ENCODE assay signal across 15 cellular contexts in the genomic region with DNA sequence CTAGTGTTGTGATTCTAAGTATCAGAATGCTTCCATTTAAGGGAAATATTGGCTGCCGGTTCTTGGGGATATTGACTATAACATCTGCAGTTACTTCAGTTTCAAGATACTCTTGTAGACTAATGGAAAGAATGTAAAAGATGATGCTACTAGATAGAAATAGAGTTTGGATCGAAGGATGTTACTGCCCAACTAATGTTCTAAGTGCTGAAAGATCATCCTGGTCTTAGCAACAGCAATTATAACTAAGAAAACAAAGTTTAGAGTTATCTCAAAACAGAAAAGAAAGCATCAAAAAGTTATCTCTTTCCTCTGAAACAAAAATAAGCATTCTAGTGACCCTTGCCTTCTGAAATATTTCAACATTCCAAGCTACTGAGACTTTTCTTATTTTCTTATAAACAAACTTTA. TPM values are rescaled to one million over a fixed set of nuclear protein-coding genes. Genes with fewer than 3 reads are reported as not detected.
A peak's percentile ranks its signal among the peaks of the same experiment; 100 is the strongest.
DNase-seq lines count a peak whose midpoint lies in the region; ATAC-seq and TF ChIP-seq lines count a peak whose summit lies in the region.
"Had no signal": no experiment of that assay in that cellular context is flagged by ENCODE, and none has a peak within 500 bp of the region (broad histone marks: within the 10 kb centered on the region; RNA-seq: fewer than 3 reads in every experiment).

No MANE protein-coding gene starts in this region.

- H3K4me3 Mint-ChIP-seq in neural progenitor cell (no peak overlapping the region), Caco-2 (ENCODE audit: unreplicated experiment) (no peak overlapping the region)
- H3K4me3 Mint-ChIP-seq: activated CD4-positive, alpha-beta T cell treated with anti-CD3 and anti-CD28 coated beads, Interleukin-2, amount 10 ng/mL, durations not matched to agents 24 days and 14 days; activated T-helper 1 cell treated with anti-CD3 and anti-CD28 coated beads, Interleukin-12 subunit alpha, Interleukin-12 subunit beta, Interleukin-2, Interleukin-4 antibody, amounts not matched to agents 30 ng/mL and 10 ng/mL and 1 ng/mL, durations not matched to agents 14 hours and 24 hours and 36 hours; stimulated activated naive CD8-positive, alpha-beta T cell treated with anti-CD3 and anti-CD28 coated beads, Interleukin-15, amount 100 ng/mL, for 72 hours had no signal

- H3K79me2 ChIP-seq in neural progenitor cell (ENCODE audit: low read depth), result no peaks in the 10 kb centered on the region

- H3K4me1 ChIP-seq in esophagus muscularis mucosa, result peaks cover 0 to 85% (median 74%) of the 10 kb centered on the region in 4 donors
- H3K4me1 ChIP-seq in neural progenitor cell, result peaks cover 13% of the 10 kb centered on the region
- peaks cover 0 to 44% (median 5%) of the 10 kb centered on the region in 4 donors for H3K4me1 ChIP-seq in tibial nerve
- no peaks in the 10 kb centered on the region for H3K4me1 ChIP-seq in Caco-2

- H3K4me2 ChIP-seq in neural progenitor cell, result no peak overlapping the region

- H3K27ac Mint-ChIP-seq in neural progenitor cell (peak overlapping the region; percentile 17), Caco-2 (ENCODE audit: unreplicated experiment) (no peak overlapping the region)
- H3K27ac Mint-ChIP-seq: activated CD4-positive, alpha-beta T cell treated with anti-CD3 and anti-CD28 coated beads, Interleukin-2, amount 10 ng/mL, durations not matched to agents 24 days and 14 days; activated T-helper 1 cell treated with anti-CD3 and anti-CD28 coated beads, Interleukin-12 subunit alpha, Interleukin-12 subunit beta, Interleukin-2, Interleukin-4 antibody, amounts not matched to agents 30 ng/mL and 10 ng/mL and 1 ng/mL, durations not matched to agents 14 hours and 24 hours and 36 hours; stimulated activated naive CD8-positive, alpha-beta T cell treated with anti-CD3 and anti-CD28 coated beads, Interleukin-15, amount 100 ng/mL, for 72 hours had no signal

- intact Hi-C loops in esophagus muscularis mucosa (cut with DNase I) (no loop called here), Caco-2 (cut with micrococcal nuclease; ENCODE audit: unreplicated experiment) (no loop called here)

- H4K20me1 ChIP-seq in neural progenitor cell (ENCODE audit: low read depth), result no peaks in the 10 kb centered on the region

- H3K27ac ChIP-seq in esophagus muscularis mucosa (replicated peaks in 1 of 4) (peak overlapping the region; percentile 70 to 83 (median 80)), neural progenitor cell (no peak overlapping the region), tibial nerve (peak overlapping the region; percentile 47 to 85 (median 64))

- H3K9me3 Mint-ChIP-seq in neural progenitor cell, result no peaks in the 10 kb centered on the region
- H3K9me3 Mint-ChIP-seq in Caco-2 (ENCODE audit: unreplicated experiment), result no peaks in the 10 kb centered on the region
- H3K9me3 Mint-ChIP-seq: activated CD4-positive, alpha-beta T cell treated with anti-CD3 and anti-CD28 coated beads, Interleukin-2, amount 10 ng/mL, durations not matched to agents 24 days and 14 days; activated T-helper 1 cell treated with anti-CD3 and anti-CD28 coated beads, Interleukin-12 subunit alpha, Interleukin-12 subunit beta, Interleukin-2, Interleukin-4 antibody, amounts not matched to agents 30 ng/mL and 10 ng/mL and 1 ng/mL, durations not matched to agents 14 hours and 24 hours and 36 hours; stimulated activated naive CD8-positive, alpha-beta T cell treated with anti-CD3 and anti-CD28 coated beads, Interleukin-15, amount 100 ng/mL, for 72 hours had no signal

- TF ChIP-seq EP300 in esophagus muscularis mucosa (IDR thresholded peaks at IDR 0.05) (no peak), tibial nerve (IDR thresholded peaks at IDR 0.05) (no peak)

- CTCF ChIA-PET in Caco-2 (lab: Charles Lee), result no interaction called here

- TF ChIP-seq POLR2A in esophagus muscularis mucosa (IDR thresholded peaks at IDR 0.05; ENCODE audit: low read depth) (no peak), tibial nerve (IDR thresholded peaks at IDR 0.05) (no peak)

- ATAC-seq in GM19035 (IDR thresholded peaks at IDR 0.05; ENCODE audit: unreplicated experiment), result no peak
- ATAC-seq: stimulated activated naive CD8-positive, alpha-beta T cell treated with anti-CD3 and anti-CD28 coated beads, Interleukin-15, amount 100 ng/mL, for 72 hours had no signal

- TF ChIP-seq CTCF in WI38 (IDR thresholded peaks at IDR 0.05; ENCODE audit: low read depth, low read length), result no peak
- TF ChIP-seq CTCF in esophagus muscularis mucosa (IDR thresholded peaks at IDR 0.05), result no peak
- no peak for TF ChIP-seq CTCF in neural progenitor cell (IDR thresholded peaks at IDR 0.05)
- TF ChIP-seq CTCF in tibial nerve (IDR thresholded peaks at IDR 0.05), result no peak
- TF ChIP-seq CTCF in Caco-2 (IDR thresholded peaks at IDR 0.05; ENCODE audit: insufficient read depth in 1 of 2, low read depth in 1 of 2, low read length in 1 of 2, severe bottlenecking in 1 of 2, unreplicated experiment in 1 of 2), result no peak

- WGBS in esophagus muscularis mucosa, result 23% methylated on average over 2 of the region's 2 CpGs
- WGBS in tibial nerve, 2 donors, result 14 to 40% methylated on average over 2 of the region's 2 CpGs

- H3K9me3 ChIP-seq in esophagus muscularis mucosa (no peaks in the 10 kb centered on the region), neural progenitor cell (ENCODE audit: low read depth) (no peaks in the 10 kb centered on the region), tibial nerve (no peaks in the 10 kb centered on the region), Caco-2 (no peaks in the 10 kb centered on the region)

- H3K27me3 ChIP-seq in esophagus muscularis mucosa (no peaks in the 10 kb centered on the region), neural progenitor cell (no peaks in the 10 kb centered on the region), tibial nerve (no peaks in the 10 kb centered on the region), Caco-2 (replicated peaks; ENCODE audit: control insufficient read depth, insufficient read depth, low read length) (no peaks in the 10 kb centered on the region)

- H2AFZ ChIP-seq in neural progenitor cell (replicated peaks), result no peak overlapping the region

- H3K27me3 Mint-ChIP-seq in neural progenitor cell (ENCODE audit: insufficient read depth, low read depth) (no peaks in the 10 kb centered on the region), Caco-2 (ENCODE audit: insufficient read depth, unreplicated experiment) (no peaks in the 10 kb centered on the region)
- H3K27me3 Mint-ChIP-seq: stimulated activated naive CD8-positive, alpha-beta T cell treated with anti-CD3 and anti-CD28 coated beads, Interleukin-15, amount 100 ng/mL, for 72 hours had no signal

- no peaks in the 10 kb centered on the region for H3F3A ChIP-seq in neural progenitor cell (ENCODE audit: low read depth)

- H3K36me3 ChIP-seq in esophagus muscularis mucosa, result no peaks in the 10 kb centered on the region
- H3K36me3 ChIP-seq in neural progenitor cell, result no peaks in the 10 kb centered on the region
- no peaks in the 10 kb centered on the region for H3K36me3 ChIP-seq in tibial nerve
- H3K36me3 ChIP-seq in Caco-2 (ENCODE audit: control insufficient read depth, insufficient read depth, low read length), result no peaks in the 10 kb centered on the region

- H3K36me3 Mint-ChIP-seq in neural progenitor cell (no peaks in the 10 kb centered on the region), Caco-2 (ENCODE audit: insufficient read depth, unreplicated experiment) (no peaks in the 10 kb centered on the region)

- no peak for DNase-seq in esophagus muscularis mucosa (ENCODE audit: extremely low spot score)
- no peak for DNase-seq in neural progenitor cell (ENCODE audit: low spot score)
- DNase-seq in tibial nerve (ENCODE audit: low spot score in 2 of 2), result no peak
- no peak for DNase-seq in Caco-2
- no peak for DNase-seq in ecto neural progenitor cell (ENCODE audit: low spot score)
- DNase-seq: activated CD4-positive, alpha-beta T cell treated with anti-CD3 and anti-CD28 coated beads, Interleukin-2, amount 10 ng/mL, durations not matched to agents 24 days and 14 days; KG1; NCI-H1436 treated with DMSO at 0.1 percent for 48 hours; NCI-H510A; RPMI8226; stimulated activated naive CD8-positive, alpha-beta T cell treated with anti-CD3 and anti-CD28 coated beads, Interleukin-15, amount 100 ng/mL, for 72 hours; T-helper 2 cell had no signal

- BruUV-seq in Caco-2 (replicated peaks; lab: Mats Ljungman, UMichigan), result no TSS peak

- H3K4me1 Mint-ChIP-seq in neural progenitor cell, result peaks cover 31% of the 10 kb centered on the region
- peaks cover 6% of the 10 kb centered on the region for H3K4me1 Mint-ChIP-seq in Caco-2 (ENCODE audit: low read depth, unreplicated experiment)

- POLR2A ChIA-PET in Caco-2 (lab: Charles Lee), result no interaction called here

- no peak overlapping the region for H3K9ac ChIP-seq in neural progenitor cell

- peak overlapping the region; percentile 11; the same call in 1 of the 2 replicates for H3K4me3 ChIP-seq in WI38 (ENCODE audit: low read depth, low read length)
- H3K4me3 ChIP-seq in esophagus muscularis mucosa, result peak overlapping the region in 3 of 4 donors; percentile 7 to 20 (median 8)
- no peak overlapping the region for H3K4me3 ChIP-seq in neural progenitor cell
- H3K4me3 ChIP-seq in tibial nerve, result peak overlapping the region in 1 of 4 donors; percentile 25
- H3K4me3 ChIP-seq in Caco-2 (ENCODE audit: low read depth, low read length), result no peak overlapping the region

RNA-seq across cellular contexts. Expression of a gene that starts 49.9 kb away (rescaled TPM):
- total RNA-seq in esophagus muscularis mucosa, result 100 to 1,000 TPM; 228 to 302 (median 235) TPM
- 2.2 and 3.9 TPM in 2 replicates for total RNA-seq in neural progenitor cell (ENCODE audit: low replicate concordance)
- 10 to 100 TPM; 26.8 to 62.5 (median 27.7) TPM for total RNA-seq in tibial nerve
- 26.4 and 27.4 TPM in 2 replicates for total RNA-seq in Caco-2 (2022)

RNA-seq across cellular contexts. Expression of a gene that starts 49.9 kb away (rescaled TPM):
- total RNA-seq in esophagus muscularis mucosa (10 to 100 TPM; 43.1 to 77.7 (median 69.7) TPM), neural progenitor cell (ENCODE audit: low replicate concordance) (8.5 and 11.7 TPM in 2 replicates), tibial nerve (10 to 100 TPM in 3 of 4 donors, 1 to 10 TPM in 1; 8.4 to 17.8 (median 16.6) TPM), Caco-2 (2022) (25.9 and 26.7 TPM in 2 replicates)

Comparison
In these comparisons a context has a peak if more than half of its experiments do, and no peak if none do; other contexts are left out.
1. H3K4me3 ChIP-seq: peak in WI38 (single experiment) and esophagus muscularis mucosa (3 of 4); none in neural progenitor cell (single experiment) and Caco-2 (single experiment).